11 cellular contexts compared by ENCODE assay signal in genomic region chr9:91795500-91796241, GRCh38.
DNase-seq lines count a peak whose midpoint lies in the region; ATAC-seq, FAIRE-seq and TF ChIP-seq lines count a peak whose summit lies in the region.
"Had no signal": no experiment of that assay in that cellular context is flagged by ENCODE, and none has a peak within 500 bp of the region (broad histone marks: within the 10 kb centered on the region; RNA-seq: fewer than 3 reads in every experiment).

No MANE protein-coding gene starts in this region.

- peaks cover 0 to 5% of the 10 kb centered on the region in 2 donors for H3K27me3 Mint-ChIP-seq in T-cell

- peak overlapping the region; percentile 66 for H3K4me2 ChIP-seq in HCT116 (ENCODE audit: low read length)

- no peak for TF ChIP-seq RAD21 in HCT116 (IDR thresholded peaks at IDR 0.05; ENCODE audit: low read depth)

- peaks cover 14 to 24% (median 15%) of the 10 kb centered on the region in 3 donors for H3K4me1 Mint-ChIP-seq in T-cell

- peak; percentile 80 for ATAC-seq in HCT116
- ATAC-seq in T-cell (replicated peaks in 1 of 4) = no peak
- ATAC-seq: SK-N-SH treated with all-trans-retinoic acid at 6 μM for 48 hours had no signal

- H3K27ac Mint-ChIP-seq in T-cell = peak overlapping the region; percentile 19 to 55

- intact Hi-C loops in A673 (cut with micrococcal nuclease; ENCODE audit: unreplicated experiment) (loop anchor here (2.0 kb wide), 1 partner anchor 153 kb away; no protein-coding TSS in a partner anchor), HCT116 (cut with micrococcal nuclease) (no loop called here), ovary (cut with DNase I) (no loop called here)

- H3K9me3 ChIP-seq in A673 (ENCODE audit: low read depth, low read length, poor library complexity, severe bottlenecking) (no peaks in the 10 kb centered on the region), HCT116 (ENCODE audit: control insufficient read depth in 1 of 2, insufficient read depth in 1 of 2, low read depth in 1 of 2, low read length in 2 of 2) (no peaks in the 10 kb centered on the region), ovary (no peaks in the 10 kb centered on the region)
- H3K9me3 ChIP-seq: thoracic aorta had no signal

- H3K9me3 Mint-ChIP-seq in T-cell = no peaks in the 10 kb centered on the region

- no peaks in the 10 kb centered on the region for H3K36me3 ChIP-seq in A673 (ENCODE audit: insufficient read depth, low read length, poor library complexity, severe bottlenecking)
- no peaks in the 10 kb centered on the region for H3K36me3 ChIP-seq in HCT116 (ENCODE audit: control insufficient read depth in 1 of 2, insufficient read depth in 2 of 2, low read length in 2 of 2)
- no peaks in the 10 kb centered on the region for H3K36me3 ChIP-seq in ovary
- H3K36me3 ChIP-seq: thoracic aorta had no signal

- FAIRE-seq in GM19239 (lab: Jason Lieb, UNC) = no peak

- H3K9ac ChIP-seq in HCT116 (ENCODE audit: low read length) = no peak overlapping the region

- no peaks in the 10 kb centered on the region for H4K20me1 ChIP-seq in HCT116 (ENCODE audit: insufficient read depth)

- no peaks in the 10 kb centered on the region for H3K9me2 ChIP-seq in HCT116 (ENCODE audit: insufficient read depth)

- TF ChIP-seq POLR2A in HCT116 (IDR thresholded peaks at IDR 0.05; ENCODE audit: borderline replicate concordance, extremely low read depth, insufficient read depth, insufficient read length) (no peak), ovary (IDR thresholded peaks at IDR 0.05) (no peak)

- H3K4me3 Mint-ChIP-seq in T-cell = no peak overlapping the region

- peaks cover 5% of the 10 kb centered on the region; the same call in 1 of the 2 replicates for H3K79me2 ChIP-seq in HCT116 (ENCODE audit: insufficient read depth, low read length)

- RAD21 ChIA-PET in HCT116 (lab: Charles Lee; ENCODE audit: low non-redundant PET in 1 of 2, low total read pairs in 2 of 2, uncharacterized antibody in 2 of 2, unreplicated experiment in 2 of 2) = interaction anchor here in 1 of 2 experiments (0.6 kb wide), 1 partner anchor 457 kb away, joined by 6 read pairs; no protein-coding TSS in a partner anchor

- CTCF ChIA-PET in A673 (lab: Charles Lee) = no interaction called here
- CTCF ChIA-PET in HCT116 (lab: Charles Lee) = interaction anchor here (0.6 kb wide), 1 partner anchor 37 kb away, joined by 3 read pairs; no protein-coding TSS in a partner anchor
- CTCF ChIA-PET in T-cell (lab: Charles Lee) = no interaction called here

- peaks cover 9% of the 10 kb centered on the region for H3K27me3 ChIP-seq in A673 (replicated peaks; ENCODE audit: insufficient read depth, low read depth, low read length, poor library complexity)
- no peaks in the 10 kb centered on the region for H3K27me3 ChIP-seq in HCT116 (ENCODE audit: insufficient read depth, low read length)
- H3K27me3 ChIP-seq in ovary = no peaks in the 10 kb centered on the region

- POLR2A ChIA-PET in A673 (lab: Charles Lee; ENCODE audit: low non-redundant PET) = interaction anchor here (0.6 to 0.7 kb wide), 2 partner anchors 13 to 167 kb away, joined by 3 read pairs; no protein-coding TSS in a partner anchor
- POLR2A ChIA-PET in HCT116 (lab: Charles Lee) = no interaction called here
- POLR2A ChIA-PET in T-cell (lab: Charles Lee) = no interaction called here

- H2AFZ ChIP-seq in HCT116 (ENCODE audit: low read depth, low read length, poor library complexity, severe bottlenecking) = no peak overlapping the region

- no peak overlapping the region for H3K4me3 ChIP-seq in A673 (ENCODE audit: low read depth, low read length, poor library complexity, severe bottlenecking)
- no peak overlapping the region for H3K4me3 ChIP-seq in HCT116 (replicated peaks in 1 of 2; ENCODE audit: low read depth in 1 of 2, low read length in 2 of 2)
- no peak overlapping the region for H3K4me3 ChIP-seq in ovary
- H3K4me3 ChIP-seq: thoracic aorta had no signal

- BruUV-seq in A673 (replicated peaks; lab: Mats Ljungman, UMichigan) (no TSS peak), HCT116 (replicated peaks; lab: Mats Ljungman, UMichigan) (no TSS peak)

- DNase-seq in A673 (ENCODE audit: low spot score) = peak; percentile 87
- peak; percentile 71 for DNase-seq in HCT116 (ENCODE audit: low read depth, low spot score)
- no peak for DNase-seq in T-cell
- peak; percentile 73 for DNase-seq in islet precursor cell
- DNase-seq in GM19239 (ENCODE audit: insufficient read length, low spot score) = no peak
- DNase-seq in Ammon's horn (ENCODE audit: low spot score) = no peak
- DNase-seq in ovary = no peak
- DNase-seq in HT-29 (ENCODE audit: low spot score) = no peak
- DNase-seq: glutamatergic neuron had no signal

- H3K4me1 ChIP-seq in A673 (ENCODE audit: insufficient read depth, low read length, poor library complexity, severe bottlenecking) (peaks cover 31% of the 10 kb centered on the region), HCT116 (ENCODE audit: control insufficient read depth in 1 of 2, insufficient read depth in 2 of 2, low read length in 2 of 2) (peaks cover 30 to 51% of the 10 kb centered on the region in 2 experiments), ovary (ENCODE audit: insufficient read depth) (peaks cover 16% of the 10 kb centered on the region)

- H3K27ac ChIP-seq in A673 (ENCODE audit: low read depth, low read length, poor library complexity, severe bottlenecking) = peak overlapping the region; percentile 58
- H3K27ac ChIP-seq in HCT116 (ENCODE audit: low read depth, low read length) = peak overlapping the region; percentile 63
- H3K27ac ChIP-seq in ovary = no peak overlapping the region
- H3K27ac ChIP-seq: thoracic aorta had no signal

- H3K36me3 Mint-ChIP-seq in T-cell = no peaks in the 10 kb centered on the region

- no peak for TF ChIP-seq EP300 in ovary (IDR thresholded peaks at IDR 0.05)

- WGBS in ovary, 3 donors = 60 to 71% (median 66%) methylated on average over 7 of the region's 7 CpGs

- TF ChIP-seq CTCF in A673 (conservative IDR thresholded peaks at IDR 0.05; ENCODE audit: low read depth, low read length) (no peak), HCT116 (IDR thresholded peaks at IDR 0.05 in 2 of 3, conservative IDR thresholded peaks at IDR 0.05 in 1 of 3; ENCODE audit: borderline replicate concordance in 1 of 3, insufficient read depth in 1 of 3, low read depth in 2 of 3, low read length in 2 of 3) (no peak), ovary (IDR thresholded peaks at IDR 0.05) (no peak)

TF ChIP-seq in HCT116, 20 proteins besides CTCF, POLR2A, EP300 and RAD21 (continues in another document):
- TF ChIP-seq EZH2phosphoT487 (IDR thresholded peaks at IDR 0.05; ENCODE audit: borderline replicate concordance) (no peak), SP1 (IDR thresholded peaks at IDR 0.05; ENCODE audit: low read depth) (peak; percentile 69), SIN3A (IDR thresholded peaks at IDR 0.05; ENCODE audit: low read depth) (0 out of 2 replicates have a peak, but pooled peaks have one; percentile 26), JUND (IDR thresholded peaks at IDR 0.05) (peak; percentile 60), TCF7L2 (IDR thresholded peaks at IDR 0.05; ENCODE audit: borderline replicate concordance, extremely low read depth, insufficient read depth, insufficient read length) (no peak), YY1 (IDR thresholded peaks at IDR 0.05; ENCODE audit: extremely low read depth, insufficient replicate concordance, low read depth, low read length) (no peak), EGR1 (IDR thresholded peaks at IDR 0.05; ENCODE audit: low read depth) (no peak), ELF1 (IDR thresholded peaks at IDR 0.05; ENCODE audit: borderline replicate concordance, low read depth) (no peak), CBX3 (IDR thresholded peaks at IDR 0.05; ENCODE audit: low read depth) (0 out of 2 replicates have a peak, but pooled peaks have one; percentile 23), CEBPB (IDR thresholded peaks at IDR 0.05; ENCODE audit: low read depth) (no peak)
- TF ChIP-seq, protein P1, sequence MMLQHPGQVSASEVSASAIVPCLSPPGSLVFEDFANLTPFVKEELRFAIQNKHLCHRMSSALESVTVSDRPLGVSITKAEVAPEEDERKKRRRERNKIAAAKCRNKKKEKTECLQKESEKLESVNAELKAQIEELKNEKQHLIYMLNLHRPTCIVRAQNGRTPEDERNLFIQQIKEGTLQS (IDR thresholded peaks at IDR 0.05) = no peak
- TF ChIP-seq, protein P2, sequence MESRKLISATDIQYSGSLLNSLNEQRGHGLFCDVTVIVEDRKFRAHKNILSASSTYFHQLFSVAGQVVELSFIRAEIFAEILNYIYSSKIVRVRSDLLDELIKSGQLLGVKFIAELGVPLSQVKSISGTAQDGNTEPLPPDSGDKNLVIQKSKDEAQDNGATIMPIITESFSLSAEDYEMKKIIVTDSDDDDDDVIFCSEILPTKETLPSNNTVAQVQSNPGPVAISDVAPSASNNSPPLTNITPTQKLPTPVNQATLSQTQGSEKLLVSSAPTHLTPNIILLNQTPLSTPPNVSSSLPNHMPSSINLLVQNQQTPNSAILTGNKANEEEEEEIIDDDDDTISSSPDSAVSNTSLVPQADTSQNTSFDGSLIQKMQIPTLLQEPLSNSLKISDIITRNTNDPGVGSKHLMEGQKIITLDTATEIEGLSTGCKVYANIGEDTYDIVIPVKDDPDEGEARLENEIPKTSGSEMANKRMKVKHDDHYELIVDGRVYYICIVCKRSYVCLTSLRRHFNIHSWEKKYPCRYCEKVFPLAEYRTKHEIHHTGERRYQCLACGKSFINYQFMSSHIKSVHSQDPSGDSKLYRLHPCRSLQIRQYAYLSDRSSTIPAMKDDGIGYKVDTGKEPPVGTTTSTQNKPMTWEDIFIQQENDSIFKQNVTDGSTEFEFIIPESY (IDR thresholded peaks at IDR 0.05; ENCODE audit: extremely low read depth, insufficient replicate concordance, low read length) = no peak

Comparison
In these comparisons a context has a peak if more than half of its experiments do, and no peak if none do; other contexts are left out.
1. DNase-seq: peak in A673 (single experiment), HCT116 (single experiment) and islet precursor cell (single experiment); none in T-cell (0 of 34), GM19239 (single experiment), Ammon's horn (single experiment), ovary (0 of 5) and HT-29 (single experiment).
2. H3K27ac ChIP-seq: peak in A673 (single experiment) and HCT116 (single experiment); none in ovary (0 of 2).